Comparison of ENCODE assay signal across 8 cellular contexts in genomic region chr14:61476105-61476736, GRCh38.
DNase-seq lines count a peak whose midpoint lies in the region; ATAC-seq and TF ChIP-seq lines count a peak whose summit lies in the region.
"Had no signal": no experiment of that assay in that cellular context is flagged by ENCODE, and none has a peak within 500 bp of the region (broad histone marks: within the 10 kb centered on the region; RNA-seq: fewer than 3 reads in every experiment).

No MANE protein-coding gene starts in this region.

- H3K27me3 Mint-ChIP-seq in stimulated activated memory B cell treated with anti-CD40 and anti-IgM and Interleukin-4, amounts not matched to agents 10 μg/mL and 1 μg/mL and 100 μg/mL, for 72 hours = no peaks in the 10 kb centered on the region

- DNase-seq in RPMI7951 (ENCODE audit: low read depth) (peak; percentile 35), omental fat pad (ENCODE audit: low spot score) (no peak), iPS-NIHi11 (ENCODE audit: low spot score) (no peak)
- DNase-seq: activated CD4-positive, CD25-positive, alpha-beta regulatory T cell treated with anti-CD3 and anti-CD28 coated beads, Interleukin-2, amount 50 U/mL, for 72 hours had no signal

- H3K27ac ChIP-seq in gastroesophageal sphincter = peak overlapping the region; percentile 78 to 90 (median 80)

- peaks cover 5 to 82% (median 16%) of the 10 kb centered on the region in 3 donors for H3K4me1 ChIP-seq in gastroesophageal sphincter

- no peaks in the 10 kb centered on the region for H3K36me3 ChIP-seq in gastroesophageal sphincter

- H3K4me3 Mint-ChIP-seq in stimulated activated memory B cell treated with anti-CD40 and anti-IgM and Interleukin-4, amounts not matched to agents 10 μg/mL and 1 μg/mL and 100 μg/mL, for 72 hours = peak overlapping the region; percentile 65

- H3K9me3 ChIP-seq in gastroesophageal sphincter = no peaks in the 10 kb centered on the region

- no peaks in the 10 kb centered on the region for H3K9me3 Mint-ChIP-seq in stimulated activated memory B cell treated with anti-CD40 and anti-IgM and Interleukin-4, amounts not matched to agents 10 μg/mL and 1 μg/mL and 100 μg/mL, for 72 hours

- H3K4me3 ChIP-seq in gastroesophageal sphincter = no peak overlapping the region

- peak overlapping the region; percentile 98 for H3K27ac Mint-ChIP-seq in stimulated activated memory B cell treated with anti-CD40 and anti-IgM and Interleukin-4, amounts not matched to agents 10 μg/mL and 1 μg/mL and 100 μg/mL, for 72 hours

- H3K36me3 Mint-ChIP-seq in stimulated activated memory B cell treated with anti-CD40 and anti-IgM and Interleukin-4, amounts not matched to agents 10 μg/mL and 1 μg/mL and 100 μg/mL, for 72 hours = no peaks in the 10 kb centered on the region

- peaks cover 90% of the 10 kb centered on the region for H3K4me1 Mint-ChIP-seq in stimulated activated memory B cell treated with anti-CD40 and anti-IgM and Interleukin-4, amounts not matched to agents 10 μg/mL and 1 μg/mL and 100 μg/mL, for 72 hours

- ATAC-seq in GM21447 (IDR thresholded peaks at IDR 0.05; ENCODE audit: unreplicated experiment) (peak; percentile 11), gastroesophageal sphincter (no peak), HG02852 (IDR thresholded peaks at IDR 0.05; ENCODE audit: unreplicated experiment) (no peak), omental fat pad (ENCODE audit: low FRiP score) (no peak)
- peak; percentile 27 for ATAC-seq in stimulated activated memory B cell treated with anti-CD40 and anti-IgM and Interleukin-4, amounts not matched to agents 10 μg/mL and 1 μg/mL and 100 μg/mL, for 72 hours

- no peak for TF ChIP-seq POLR2A in gastroesophageal sphincter (IDR thresholded peaks at IDR 0.05)

- no peaks in the 10 kb centered on the region for H3K27me3 ChIP-seq in gastroesophageal sphincter

- no peak for TF ChIP-seq EP300 in gastroesophageal sphincter (IDR thresholded peaks at IDR 0.05)

- no peak for TF ChIP-seq CTCF in gastroesophageal sphincter (IDR thresholded peaks at IDR 0.05)
- TF ChIP-seq CTCF in omental fat pad (IDR thresholded peaks at IDR 0.05) = no peak

- WGBS in gastroesophageal sphincter (ENCODE audit: low coverage in 1 of 2), 2 donors = 83 to 86% methylated on average over 2 of the region's 2 CpGs

Comparison
In these comparisons a context has a peak if more than half of its experiments do, and no peak if none do; other contexts are left out.
1. ATAC-seq: peak in GM21447 (single experiment) and stimulated activated memory B cell treated with anti-CD40 and anti-IgM and Interleukin-4, amounts not matched to agents 10 μg/mL and 1 μg/mL and 100 μg/mL, for 72 hours (single experiment); none in gastroesophageal sphincter (single experiment), HG02852 (single experiment) and omental fat pad (single experiment).